In the genomic region with DNA sequence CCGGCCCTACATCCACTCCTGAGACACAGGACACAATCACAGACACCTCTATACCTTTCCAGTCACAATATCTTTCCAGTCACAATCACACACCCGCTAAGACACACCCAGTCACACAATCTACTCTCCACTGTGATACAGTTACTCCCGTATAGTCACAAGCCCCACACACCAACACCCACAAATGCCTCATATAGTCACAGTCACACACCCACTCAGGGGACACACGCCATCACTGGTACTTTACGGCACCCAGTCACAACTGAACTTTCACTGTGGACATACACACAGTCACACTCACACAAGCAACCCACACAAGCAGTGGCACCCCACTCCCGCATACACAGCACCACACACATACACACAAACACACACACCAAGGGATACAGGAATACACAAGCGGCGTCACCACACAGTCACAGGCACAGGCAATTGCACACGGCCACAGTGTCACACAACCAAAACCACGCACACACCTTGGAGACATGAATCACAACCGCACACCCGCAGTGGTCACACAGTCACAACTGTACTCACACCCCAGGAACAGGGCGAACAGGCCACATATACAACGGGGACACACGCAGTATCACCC, we compare ENCODE assay signal across 8 cellular contexts. TPM values are rescaled to one million over a fixed set of nuclear protein-coding genes. Genes with fewer than 3 reads are reported as not detected.
A peak's percentile ranks its signal among the peaks of the same experiment; 100 is the strongest.
DNase-seq lines count a peak whose midpoint lies in the region; ATAC-seq, FAIRE-seq and TF ChIP-seq lines count a peak whose summit lies in the region.

No MANE protein-coding gene starts in this region.

- H4K20me1 ChIP-seq in keratinocyte (ENCODE audit: control insufficient read depth, extremely low read depth, insufficient read depth, low read length), result peaks cover 7% of the 10 kb centered on the region

- H3K9me1 ChIP-seq in keratinocyte (ENCODE audit: control insufficient read depth, extremely low read depth, insufficient read depth, low read length), result peaks cover 2% of the 10 kb centered on the region

- DNase-seq in Right ventricle myocardium inferior (ENCODE audit: missing footprints), result peak; percentile 70
- DNase-seq in Right ventricle myocardium superior, result no peak
- DNase-seq in WERI-Rb-1, result peak; percentile 16
- no peak for DNase-seq in keratinocyte (ENCODE audit: low read depth, low spot score)
- DNase-seq in inferior parietal cortex (ENCODE audit: extremely low spot score), result no peak
- no peak for DNase-seq in HT-29 (ENCODE audit: low spot score)

- H3K27ac ChIP-seq in WERI-Rb-1 (peak overlapping the region; percentile 94), keratinocyte (ENCODE audit: control insufficient read depth, insufficient read depth, low read length) (peak overlapping the region; percentile 96), subcutaneous abdominal adipose tissue (ENCODE audit: low read depth, low read length) (peak overlapping the region; percentile 98)

- no peaks in the 10 kb centered on the region for H3K27me3 ChIP-seq in WERI-Rb-1 (ENCODE audit: insufficient read depth, low read depth, severe bottlenecking)
- no peaks in the 10 kb centered on the region for H3K27me3 ChIP-seq in keratinocyte (ENCODE audit: control insufficient read depth, extremely low read depth, insufficient read depth, low read length)
- H3K27me3 ChIP-seq in subcutaneous abdominal adipose tissue (ENCODE audit: control insufficient read depth in 5 of 5, insufficient read depth in 4 of 5, low read length in 5 of 5), result no peaks in the 10 kb centered on the region

- H3K79me2 ChIP-seq in keratinocyte (ENCODE audit: control insufficient read depth, insufficient read depth, low read length), result peaks cover 46% of the 10 kb centered on the region

- H3K4me3 ChIP-seq in WERI-Rb-1 (ENCODE audit: low read depth, low read length), result peak overlapping the region; percentile 100
- peak overlapping the region; percentile 78 to 99 (median 89) for H3K4me3 ChIP-seq in keratinocyte (ENCODE audit: control insufficient read depth in 2 of 3, extremely low read depth in 1 of 3, insufficient read depth in 2 of 3, low read depth in 1 of 3, low read length in 3 of 3)
- H3K4me3 ChIP-seq in subcutaneous abdominal adipose tissue (ENCODE audit: low read depth in 1 of 5, low read length in 5 of 5), result peak overlapping the region; percentile 63 to 99 (median 92)

- H3K36me3 ChIP-seq in WERI-Rb-1 (peaks cover 16% of the 10 kb centered on the region), keratinocyte (ENCODE audit: control insufficient read depth in 2 of 2, extremely low read depth in 1 of 2, insufficient read depth in 2 of 2, low read length in 2 of 2) (no peaks in the 10 kb centered on the region), subcutaneous abdominal adipose tissue (ENCODE audit: control insufficient read depth in 5 of 5, insufficient read depth in 5 of 5, low read length in 5 of 5) (peaks cover 0 to under 1% (median 0%) of the 10 kb centered on the region in 5 donors)

- dilution Hi-C loops in keratinocyte (cut with MboI; ENCODE audit: extremely low pct_ligation_motif_present, low sequenced_read_pairs), result no loop called here

- H3K9me3 ChIP-seq in WERI-Rb-1 (ENCODE audit: severe bottlenecking), result no peaks in the 10 kb centered on the region
- no peaks in the 10 kb centered on the region for H3K9me3 ChIP-seq in keratinocyte (ENCODE audit: control insufficient read depth, low read depth, low read length)
- H3K9me3 ChIP-seq in subcutaneous abdominal adipose tissue (ENCODE audit: control insufficient read depth in 5 of 5, low read length in 5 of 5), result no peaks in the 10 kb centered on the region

- H3K9ac ChIP-seq in keratinocyte (ENCODE audit: control insufficient read depth, extremely low read depth, insufficient read depth, low read length) (peak overlapping the region; percentile 99), subcutaneous abdominal adipose tissue (ENCODE audit: low read length in 5 of 5) (peak overlapping the region; percentile 85 to 98 (median 90))

- FAIRE-seq in keratinocyte (lab: Jason Lieb, UNC), result no peak

- ATAC-seq in Right ventricle myocardium inferior (no peak), Right ventricle myocardium superior (ENCODE audit: poor library complexity) (no peak), HG03565 (IDR thresholded peaks at IDR 0.05; ENCODE audit: unreplicated experiment) (no peak)

- H3K4me2 ChIP-seq in keratinocyte (ENCODE audit: control insufficient read depth, extremely low read depth, insufficient read depth, low read depth, low read length), result peak overlapping the region; percentile 100

- peak overlapping the region; percentile 100 for H2AFZ ChIP-seq in keratinocyte (ENCODE audit: control insufficient read depth, low read length)

- H3K4me1 ChIP-seq in keratinocyte (ENCODE audit: control insufficient read depth, extremely low read depth, insufficient read depth, low read length), result peaks cover 12% of the 10 kb centered on the region
- peaks cover 3 to 23% (median 19%) of the 10 kb centered on the region in 5 donors for H3K4me1 ChIP-seq in subcutaneous abdominal adipose tissue (ENCODE audit: control insufficient read depth in 5 of 5, insufficient read depth in 5 of 5, low read length in 5 of 5)

- TF ChIP-seq CTCF in WERI-Rb-1 (IDR thresholded peaks at IDR 0.05; ENCODE audit: low read depth, low read length) (no peak), keratinocyte (optimal IDR thresholded peaks at IDR 0.05 in 1 of 3, IDR thresholded peaks at IDR 0.05 in 1 of 3, conservative IDR thresholded peaks at IDR 0.05 in 1 of 3; ENCODE audit: extremely low read depth in 1 of 3, insufficient read depth in 2 of 3, low read length in 3 of 3) (no peak)

- intact Hi-C loops in Right ventricle myocardium inferior (cut with DNase I), result no loop called here
- intact Hi-C loops in Right ventricle myocardium superior (cut with DNase I), result no loop called here

RNA-seq across cellular contexts. Expression of gene ZNF565, which starts 0.6 kb away (rescaled TPM):
- 4.6 TPM for total RNA-seq in Right ventricle myocardium inferior
- 3.9 TPM for total RNA-seq in Right ventricle myocardium superior
- 2.0 to 3.5 TPM (median 2.3 TPM) in 3 replicates for polyA plus RNA-seq in keratinocyte
- polyA plus RNA-seq in keratinocyte (2011; ENCODE audit: low read depth), result 3.0 TPM
- 1.1 and 2.0 TPM in 2 replicates for polyA plus RNA-seq in keratinocyte (2011; cell fraction: cytosol; rRNA removed)
- 6.9 and 7.1 TPM in 2 replicates for polyA plus RNA-seq in keratinocyte (2011; cell fraction: nucleus; rRNA removed)
- polyA plus RNA-seq in keratinocyte (2012; ENCODE audit: low replicate concordance), result 1.6 and 3.3 TPM in 2 replicates
- 1.3 to 5.6 TPM (median 5.1 TPM) in 3 replicates for polyA minus RNA-seq in keratinocyte
- polyA minus RNA-seq in keratinocyte (2011; cell fraction: cytosol; rRNA and poly(A)+ RNA removed), result not detected
- polyA minus RNA-seq in keratinocyte (2011; cell fraction: nucleus; rRNA and poly(A)+ RNA removed), result 1.8 and 5.0 TPM in 2 replicates
- 3.3 and 8.0 TPM in 2 replicates for total RNA-seq in HT-29 (2014; rRNA removed; shearing (Covaris generic))

RNA-seq across cellular contexts. Expression of gene ZNF146, which starts 1.0 kb away (rescaled TPM):
- total RNA-seq in Right ventricle myocardium inferior (34.3 TPM), Right ventricle myocardium superior (29.6 TPM)
- polyA plus RNA-seq in keratinocyte, result 45.5 to 82.6 TPM (median 67.3 TPM) in 3 replicates
- polyA plus RNA-seq in keratinocyte (2011; ENCODE audit: low read depth), result 47.2 TPM
- polyA plus RNA-seq in keratinocyte (2011; cell fraction: cytosol; rRNA removed), result 50.4 and 82.4 TPM in 2 replicates
- polyA plus RNA-seq in keratinocyte (2011; cell fraction: nucleus; rRNA removed), result 54.1 and 66.1 TPM in 2 replicates
- 41.6 and 69.7 TPM in 2 replicates for polyA plus RNA-seq in keratinocyte (2012; ENCODE audit: low replicate concordance)
- polyA minus RNA-seq in keratinocyte, result 4.2 to 54.6 TPM (median 20.1 TPM) in 3 replicates
- polyA minus RNA-seq in keratinocyte (2011; cell fraction: cytosol; rRNA and poly(A)+ RNA removed), result 47.6 TPM
- 24.8 and 62.8 TPM in 2 replicates for polyA minus RNA-seq in keratinocyte (2011; cell fraction: nucleus; rRNA and poly(A)+ RNA removed)
- total RNA-seq in HT-29 (2014; rRNA removed; shearing (Covaris generic)), result 41.1 and 50.2 TPM in 2 replicates

Comparison
In these comparisons a context has a peak if more than half of its experiments do, and no peak if none do; other contexts are left out.
1. DNase-seq: peak in Right ventricle myocardium inferior (single experiment) and WERI-Rb-1 (single experiment); none in Right ventricle myocardium superior (single experiment), keratinocyte (single experiment), inferior parietal cortex (single experiment) and HT-29 (single experiment).
2. Peak in every context shown above with its lines, with median percentiles within 50 percentile points of each other: H3K27ac ChIP-seq and H3K4me3 ChIP-seq.